21 cellular contexts compared by ENCODE assay signal in the genomic region with DNA sequence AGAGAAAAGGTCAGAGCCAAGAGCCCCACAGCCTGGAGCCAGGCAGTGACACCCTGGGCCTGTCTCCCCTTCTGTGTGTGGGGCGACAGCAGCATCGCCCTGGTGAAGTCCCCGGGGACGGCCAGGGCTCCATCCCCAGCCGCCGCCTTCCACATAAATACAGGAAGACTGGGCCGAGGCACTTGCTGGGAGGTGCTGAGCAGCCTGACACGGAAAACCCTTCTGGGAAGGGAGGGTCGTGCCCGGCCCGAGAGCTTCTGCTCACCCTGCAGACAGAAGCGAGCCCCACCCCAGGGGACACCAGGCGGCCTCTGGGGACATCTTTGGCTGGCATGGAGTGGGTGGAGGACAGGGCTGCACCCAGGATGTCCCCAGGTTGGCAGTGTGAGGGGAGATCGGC. TPM values are rescaled to one million over a fixed set of nuclear protein-coding genes. Genes with fewer than 3 reads are reported as not detected.
"Had no signal": no experiment of that assay in that cellular context is flagged by ENCODE, and none has a peak within 500 bp of the region (broad histone marks: within the 10 kb centered on the region; RNA-seq: fewer than 3 reads in every experiment).

No MANE protein-coding gene starts in this region.

- H3K27me3 ChIP-seq: body of pancreas, gastroesophageal sphincter, ovary had no signal

- H3K9me3 ChIP-seq: body of pancreas, gastroesophageal sphincter, heart right ventricle, lower lobe of right lung, ovary, thoracic aorta had no signal

- H3K4me3 ChIP-seq: body of pancreas, gastroesophageal sphincter, heart right ventricle, lower lobe of right lung, ovary, thoracic aorta had no signal

- H3K36me3 ChIP-seq: ovary had no signal

- H3K4me1 ChIP-seq: heart right ventricle had no signal

- H3K27ac ChIP-seq: body of pancreas, gastroesophageal sphincter, heart right ventricle, lower lobe of right lung, ovary, thoracic aorta, WERI-Rb-1 had no signal

- ATAC-seq: activated CD4-positive, alpha-beta T cell treated with anti-CD3 and anti-CD28 coated beads for 36 hours; activated CD8-positive, alpha-beta memory T cell treated with anti-CD3 and anti-CD28 coated beads, Interleukin-2, amount 10 ng/mL, durations not matched to agents 7 days and 5 days; body of pancreas; gastroesophageal sphincter; heart right ventricle; left colon; lower lobe of right lung; sciatic nerve; T-helper 17 cell had no signal

- DNase-seq: activated CD4-positive, alpha-beta memory T cell treated with anti-CD3 and anti-CD28 coated beads for 36 hours; activated CD4-positive, alpha-beta T cell treated with anti-CD3 and anti-CD28 coated beads for 36 hours; activated CD8-positive, alpha-beta memory T cell treated with anti-CD3 and anti-CD28 coated beads, Interleukin-2, amount 10 ng/mL, durations not matched to agents 7 days and 5 days; activated T-cell treated with anti-CD3 and anti-CD28 coated beads, Interleukin-2, amount 50 U/mL, for 1 hour; amniotic stem cell; body of pancreas; caudate nucleus; heart right ventricle; left colon; lower lobe of right lung; midbrain; T-helper 17 cell; WERI-Rb-1 had no signal

RNA-seq across cellular contexts. Expression of gene FGF22, which starts 5.1 kb away (rescaled TPM):
- total RNA-seq: activated CD4-positive, alpha-beta T cell treated with anti-CD3 and anti-CD28 coated beads for 36 hours; activated CD8-positive, alpha-beta memory T cell treated with anti-CD3 and anti-CD28 coated beads, Interleukin-2, amount 10 ng/mL, durations not matched to agents 7 days and 5 days; body of pancreas; left colon had no signal

RNA-seq across cellular contexts. Expression of gene PRSS57, which starts 50.5 kb away (rescaled TPM):
- total RNA-seq: activated CD4-positive, alpha-beta memory T cell treated with anti-CD3 and anti-CD28 coated beads for 36 hours; activated CD4-positive, alpha-beta T cell treated with anti-CD3 and anti-CD28 coated beads for 36 hours; body of pancreas; gastroesophageal sphincter; heart right ventricle; left colon; lower lobe of right lung; myocyte; sciatic nerve; T-helper 17 cell; thoracic aorta; ureter had no signal
- polyA plus RNA-seq: esophagus, neural cell had no signal
